Comparison of ENCODE assay signal across 12 cellular contexts in genomic region chr14:103540816-103541493, GRCh38. TPM values are rescaled to one million over a fixed set of nuclear protein-coding genes. Genes with fewer than 3 reads are reported as not detected.
DNase-seq lines count a peak whose midpoint lies in the region; ATAC-seq, FAIRE-seq and TF ChIP-seq lines count a peak whose summit lies in the region.
"Had no signal": no experiment of that assay in that cellular context is flagged by ENCODE, and none has a peak within 500 bp of the region (broad histone marks: within the 10 kb centered on the region; RNA-seq: fewer than 3 reads in every experiment).

No MANE protein-coding gene starts in this region.

- no peak for TF ChIP-seq RAD21 in H1 (IDR thresholded peaks at IDR 0.05 in 1 of 2, conservative IDR thresholded peaks at IDR 0.05 in 1 of 2; ENCODE audit: low read depth in 2 of 2, low read length in 2 of 2)

- no peak overlapping the region for H3K4me3 Mint-ChIP-seq in activated CD8-positive, alpha-beta T cell treated with anti-CD3 and anti-CD28 coated beads, Interleukin-2, amount 10 ng/mL, durations not matched to agents 7 days and 5 days
- H3K4me3 Mint-ChIP-seq: activated naive CD8-positive, alpha-beta T cell had no signal

- H3K27me3 ChIP-seq in RWPE2 (ENCODE audit: insufficient read depth, poor library complexity, severe bottlenecking), result no peaks in the 10 kb centered on the region
- no peaks in the 10 kb centered on the region; a peak in 2 of 7 replicates for H3K27me3 ChIP-seq in H1 (replicated peaks in 1 of 4; ENCODE audit: control insufficient read depth in 3 of 4, extremely low read depth in 1 of 4, insufficient read depth in 3 of 4, low read length in 3 of 4)
- H3K27me3 ChIP-seq in mucosa of stomach (ENCODE audit: control insufficient read depth, insufficient read depth, low read length), result peaks cover 20% of the 10 kb centered on the region
- H3K27me3 ChIP-seq in thyroid gland, result no peaks in the 10 kb centered on the region
- H3K27me3 ChIP-seq: right lobe of liver had no signal

- TF ChIP-seq CTCF in RWPE2 (IDR thresholded peaks at IDR 0.05; ENCODE audit: poor library complexity, severe bottlenecking) (no peak), H1 (IDR thresholded peaks at IDR 0.05; ENCODE audit: control extremely low read depth in 1 of 3, insufficient read depth in 1 of 3, low read depth in 1 of 3, low read length in 3 of 3) (no peak), thyroid gland (IDR thresholded peaks at IDR 0.05) (no peak), foreskin fibroblast (IDR thresholded peaks at IDR 0.05; ENCODE audit: low read depth, low read length) (no peak)

- POLR2A ChIA-PET in H1 (lab: Charles Lee; ENCODE audit: partially characterized antibody), result interaction anchor here (1.1 to 29.8 kb wide), 9 partner anchors 9 to 31 kb away, joined by 3 to 844 read pairs (median 13); partner anchors contain the start of genes BAG5, CKB, COA8 and TRMT61A
- POLR2A ChIA-PET in activated CD8-positive, alpha-beta T cell treated with anti-CD3 and anti-CD28 coated beads, Interleukin-2, amount 10 ng/mL, durations not matched to agents 7 days and 5 days (lab: Charles Lee), result no interaction called here

- no peaks in the 10 kb centered on the region for H3K27me3 Mint-ChIP-seq in activated CD8-positive, alpha-beta T cell treated with anti-CD3 and anti-CD28 coated beads, Interleukin-2, amount 10 ng/mL, durations not matched to agents 7 days and 5 days (ENCODE audit: low read depth)
- H3K27me3 Mint-ChIP-seq: activated naive CD8-positive, alpha-beta T cell had no signal

- H3K4me1 Mint-ChIP-seq in activated CD8-positive, alpha-beta T cell treated with anti-CD3 and anti-CD28 coated beads, Interleukin-2, amount 10 ng/mL, durations not matched to agents 7 days and 5 days (ENCODE audit: low read depth), result no peaks in the 10 kb centered on the region

- 0 out of 2 replicates have a peak overlapping the region, but pooled peaks have one; percentile 97 for H2BK5ac ChIP-seq in H1 (ENCODE audit: low read depth, low read length)

- H3K56ac ChIP-seq in H1 (replicated peaks; ENCODE audit: insufficient read length, low read depth, low read length), result no peak overlapping the region

- CTCF ChIA-PET in H1 (lab: Charles Lee; ENCODE audit: partially characterized antibody), result interaction anchor here (1.1 to 28.8 kb wide), 7 partner anchors 8 to 436 kb away, joined by 4 to 921 read pairs (median 8); partner anchors contain the start of genes CKB and TRMT61A
- CTCF ChIA-PET in activated CD8-positive, alpha-beta T cell treated with anti-CD3 and anti-CD28 coated beads, Interleukin-2, amount 10 ng/mL, durations not matched to agents 7 days and 5 days (lab: Charles Lee), result no interaction called here

- no peaks in the 10 kb centered on the region for H3K79me1 ChIP-seq in H1 (ENCODE audit: low read depth, low read length)

- peak; percentile 19 for ATAC-seq in RWPE2 (ENCODE audit: low read depth)
- ATAC-seq in HG02759 (IDR thresholded peaks at IDR 0.05; ENCODE audit: unreplicated experiment), result no peak
- no peak for ATAC-seq in activated CD8-positive, alpha-beta T cell treated with anti-CD3 and anti-CD28 coated beads, Interleukin-2, amount 10 ng/mL, durations not matched to agents 7 days and 5 days
- ATAC-seq: right lobe of liver had no signal

- H3K9me3 Mint-ChIP-seq in activated CD8-positive, alpha-beta T cell treated with anti-CD3 and anti-CD28 coated beads, Interleukin-2, amount 10 ng/mL, durations not matched to agents 7 days and 5 days (ENCODE audit: insufficient read depth), result no peaks in the 10 kb centered on the region

- H3K4me1 ChIP-seq in RWPE2 (ENCODE audit: insufficient read depth, poor library complexity, severe bottlenecking), result peaks cover 29% of the 10 kb centered on the region
- peaks cover 0 to 31% (median 28%) of the 10 kb centered on the region in 4 experiments; a peak in 6 of 7 replicates for H3K4me1 ChIP-seq in H1 (replicated peaks in 1 of 4; ENCODE audit: control insufficient read depth in 3 of 4, insufficient read depth in 4 of 4, low read length in 3 of 4)
- peaks cover 63% of the 10 kb centered on the region for H3K4me1 ChIP-seq in mucosa of stomach (ENCODE audit: control insufficient read depth, insufficient read depth, low read length)
- peaks cover 42 to 65% of the 10 kb centered on the region in 2 donors for H3K4me1 ChIP-seq in thyroid gland
- H3K4me1 ChIP-seq: right lobe of liver had no signal

- H4K5ac ChIP-seq in H1 (ENCODE audit: insufficient read length, low read depth, low read length), result peak overlapping the region; percentile 83

- H3K23me2 ChIP-seq in H1 (ENCODE audit: low read depth, low read length), result no peaks in the 10 kb centered on the region

- no peak for FAIRE-seq in H1 (lab: Jason Lieb, UNC)

- H4K20me1 ChIP-seq in H1 (replicated peaks in 1 of 2; ENCODE audit: control insufficient read depth in 1 of 2, insufficient read depth in 2 of 2, low read length in 2 of 2), result peaks cover 0 to 13% of the 10 kb centered on the region in 2 experiments

- no peak overlapping the region for H3K23ac ChIP-seq in H1 (ENCODE audit: insufficient read length)

- H4K91ac ChIP-seq in H1 (replicated peaks; ENCODE audit: insufficient read length, low read length), result no peak overlapping the region

- no peak overlapping the region for H3K27ac Mint-ChIP-seq in activated CD8-positive, alpha-beta T cell treated with anti-CD3 and anti-CD28 coated beads, Interleukin-2, amount 10 ng/mL, durations not matched to agents 7 days and 5 days
- H3K27ac Mint-ChIP-seq: activated naive CD8-positive, alpha-beta T cell had no signal

- peak overlapping the region; percentile 94 for H3K27ac ChIP-seq in RWPE2 (ENCODE audit: poor library complexity, severe bottlenecking)
- H3K27ac ChIP-seq in H1 (ENCODE audit: low read depth, low read length), result no peak overlapping the region; the same call in 1 of the 2 replicates
- peak overlapping the region; percentile 20 to 78 (median 71) for H3K27ac ChIP-seq in thyroid gland
- H3K27ac ChIP-seq: right lobe of liver had no signal

- no peak overlapping the region for H3K14ac ChIP-seq in H1 (ENCODE audit: insufficient read length)

- H3K4me3 ChIP-seq in RWPE2 (ENCODE audit: severe bottlenecking) (no peak overlapping the region), H1 (ENCODE audit: extremely low read depth in 1 of 4, insufficient read depth in 2 of 4, low read depth in 3 of 4, low read length in 4 of 4) (no peak overlapping the region), mucosa of stomach (ENCODE audit: low read length) (no peak overlapping the region), thyroid gland (replicated peaks in 1 of 3) (no peak overlapping the region), foreskin fibroblast (ENCODE audit: low read depth in 1 of 2, low read length in 2 of 2) (no peak overlapping the region)
- H3K4me3 ChIP-seq: right lobe of liver had no signal

- 0 out of 2 replicates have a peak overlapping the region, but pooled peaks have one; percentile 80 for H2BK20ac ChIP-seq in H1 (ENCODE audit: low read length)

- H2AK5ac ChIP-seq in H1 (ENCODE audit: low read depth, low read length), result no peak overlapping the region

- peak overlapping the region; percentile 88; the same call in 1 of the 2 replicates for H2BK15ac ChIP-seq in H1 (ENCODE audit: low read length)

- intact Hi-C loops in thyroid gland (cut with DNase I), result no loop called here

- H3K4me2 ChIP-seq in H1 (ENCODE audit: insufficient read depth in 1 of 2, low read depth in 2 of 2, low read length in 2 of 2), result no peak overlapping the region

- WGBS in H1 (ENCODE audit: extremely low coverage in 1 of 2, insufficient coverage in 1 of 2, insufficient read length in 1 of 2, insufficient replicate concordance in 2 of 2, low coverage in 1 of 2, low lambda C conversion rate in 2 of 2, missing lambda C conversion rate in 1 of 2), 2 experiments, result 81% methylated on average over 14 of the region's 14 CpGs; no CpG with 5 or more reads in 1 of the 2 experiments
- 45 to 60% methylated on average over 4 to 8 of the region's 14 CpGs for WGBS in thyroid gland, 2 donors

- no peak overlapping the region for H2AFZ ChIP-seq in H1 (ENCODE audit: low read length)

- peak overlapping the region; percentile 99; the same call in 1 of the 2 replicates for H2BK12ac ChIP-seq in H1 (ENCODE audit: low read depth, low read length)

- H3K36me3 ChIP-seq in RWPE2 (ENCODE audit: low read depth) (no peaks in the 10 kb centered on the region), H1 (ENCODE audit: control insufficient read depth in 2 of 4, insufficient read depth in 4 of 4, low read length in 3 of 4) (no peaks in the 10 kb centered on the region), mucosa of stomach (ENCODE audit: control insufficient read depth, insufficient read depth, low read length) (no peaks in the 10 kb centered on the region), thyroid gland (no peaks in the 10 kb centered on the region)
- H3K36me3 ChIP-seq: right lobe of liver had no signal

- no peak for TF ChIP-seq EP300 in H1 (IDR thresholded peaks at IDR 0.05; ENCODE audit: borderline replicate concordance in 1 of 2, low read depth in 2 of 2, low read length in 2 of 2)

- H3K36me3 Mint-ChIP-seq in activated CD8-positive, alpha-beta T cell treated with anti-CD3 and anti-CD28 coated beads, Interleukin-2, amount 10 ng/mL, durations not matched to agents 7 days and 5 days (ENCODE audit: low read depth), result no peaks in the 10 kb centered on the region
- H3K36me3 Mint-ChIP-seq: activated naive CD8-positive, alpha-beta T cell had no signal

- peak overlapping the region; percentile 62; the same call in 1 of the 2 replicates for H4K8ac ChIP-seq in H1 (ENCODE audit: extremely low read depth, insufficient read depth, low read length)

- DNase-seq in RWPE2 (ENCODE audit: low spot score) (no peak), H1 (ENCODE audit: low read depth in 1 of 2, low spot score in 2 of 2) (no peak), thyroid gland (no peak), foreskin fibroblast (no peak), mucosa of gallbladder (ENCODE audit: low spot score) (no peak)
- DNase-seq in activated CD8-positive, alpha-beta T cell treated with anti-CD3 and anti-CD28 coated beads, Interleukin-2, amount 10 ng/mL, durations not matched to agents 7 days and 5 days, result no peak
- DNase-seq: activated CD4-positive, alpha-beta T cell treated with anti-CD3 and anti-CD28 coated beads for 48 hours; NCI-H446 had no signal

- no peaks in the 10 kb centered on the region for H3K79me2 ChIP-seq in H1 (ENCODE audit: control insufficient read depth in 1 of 2, insufficient read depth in 2 of 2, low read length in 2 of 2)

- H3K9me3 ChIP-seq in RWPE2 (ENCODE audit: severe bottlenecking), result no peaks in the 10 kb centered on the region
- no peaks in the 10 kb centered on the region for H3K9me3 ChIP-seq in H1 (ENCODE audit: insufficient read depth in 2 of 2, low read depth in 1 of 2, low read length in 1 of 2)
- H3K9me3 ChIP-seq in mucosa of stomach (ENCODE audit: control insufficient read depth, low read length), result no peaks in the 10 kb centered on the region
- H3K9me3 ChIP-seq in thyroid gland, result no peaks in the 10 kb centered on the region
- H3K9me3 ChIP-seq: right lobe of liver had no signal

- no peak overlapping the region for H3K9ac ChIP-seq in H1 (replicated peaks in 1 of 4; ENCODE audit: extremely low read depth in 1 of 4, low read depth in 3 of 4, low read length in 3 of 4)
- H3K9ac ChIP-seq in mucosa of stomach (ENCODE audit: low read length), result peak overlapping the region; percentile 47

- peak overlapping the region; percentile 99 for H3K18ac ChIP-seq in H1 (ENCODE audit: extremely low read depth, low read length)

- no peak for TF ChIP-seq POLR2A in H1 (IDR thresholded peaks at IDR 0.05; ENCODE audit: control extremely low read depth in 1 of 2, low read depth in 2 of 2, low read length in 2 of 2)
- TF ChIP-seq POLR2A in thyroid gland (IDR thresholded peaks at IDR 0.05), result no peak

- no peak overlapping the region for H2BK120ac ChIP-seq in H1 (replicated peaks; ENCODE audit: low read depth, low read length)

- H3K4ac ChIP-seq in H1 (replicated peaks; ENCODE audit: insufficient read length, low read depth, low read length), result peak overlapping the region; percentile 69

RNA-seq across cellular contexts. Expression of gene TRMT61A, which starts 12.0 kb away (rescaled TPM):
- total RNA-seq in H1 (2021; fragmentation: NEBNext Ultra II Directional; extraction: Animal tissue kit (Norgen Biotek cat#: 25700)), result 15.1 and 15.8 TPM in 2 replicates
- polyA plus RNA-seq in H1 (2011; rRNA removed), result 19.0 and 29.7 TPM in 2 replicates
- polyA plus RNA-seq in H1 (2011; cell fraction: cytosol; rRNA removed), result 23.3 TPM
- polyA plus RNA-seq in H1 (2011; cell fraction: nucleus; rRNA removed), result 44.0 TPM
- polyA plus RNA-seq in H1 (2012, experiment 1 of 2), result 9.2 to 14.2 TPM (median 13.8 TPM) in 4 replicates
- polyA plus RNA-seq in H1 (2012, experiment 2 of 2), result 11.3 TPM
- polyA plus RNA-seq in H1 (2013, experiment 1 of 2), result 6.8 TPM
- 6.6 TPM for polyA plus RNA-seq in H1 (2013, experiment 2 of 2)
- polyA minus RNA-seq in H1 (2011; rRNA and poly(A)+ RNA removed), result 6.4 and 6.9 TPM in 2 replicates
- polyA minus RNA-seq in H1 (2011; cell fraction: cytosol; rRNA and poly(A)+ RNA removed), result 11.2 TPM
- 26.1 TPM for polyA minus RNA-seq in H1 (2011; cell fraction: nucleus; rRNA and poly(A)+ RNA removed)
- total RNA-seq in thyroid gland, result 10 to 100 TPM; 14.9 to 24.4 (median 21.3) TPM
- 1 to 10 TPM; 8.5 to 8.8 TPM for total RNA-seq in activated CD8-positive, alpha-beta T cell treated with anti-CD3 and anti-CD28 coated beads, Interleukin-2, amount 10 ng/mL, durations not matched to agents 7 days and 5 days
- total RNA-seq in mucosa of gallbladder, result 13.5 TPM

RNA-seq across cellular contexts. Expression of gene CKB, which starts 18.3 kb away (rescaled TPM):
- 538 and 572 TPM in 2 replicates for total RNA-seq in H1 (2021; fragmentation: NEBNext Ultra II Directional; extraction: Animal tissue kit (Norgen Biotek cat#: 25700))
- polyA plus RNA-seq in H1 (2011; rRNA removed), result 950 and 1,969 TPM in 2 replicates
- 828 TPM for polyA plus RNA-seq in H1 (2011; cell fraction: cytosol; rRNA removed)
- polyA plus RNA-seq in H1 (2011; cell fraction: nucleus; rRNA removed), result 1,943 TPM
- polyA plus RNA-seq in H1 (2012, experiment 1 of 2), result 757 to 990 TPM (median 908 TPM) in 4 replicates
- 939 TPM for polyA plus RNA-seq in H1 (2012, experiment 2 of 2)
- 514 TPM for polyA plus RNA-seq in H1 (2013, experiment 1 of 2)
- 503 TPM for polyA plus RNA-seq in H1 (2013, experiment 2 of 2)
- polyA minus RNA-seq in H1 (2011; rRNA and poly(A)+ RNA removed), result 153 and 156 TPM in 2 replicates
- 356 TPM for polyA minus RNA-seq in H1 (2011; cell fraction: cytosol; rRNA and poly(A)+ RNA removed)
- polyA minus RNA-seq in H1 (2011; cell fraction: nucleus; rRNA and poly(A)+ RNA removed), result 378 TPM
- total RNA-seq in thyroid gland, result 100 to 1,000 TPM; 190 to 373 (median 266) TPM
- 1 to 10 TPM; 2.2 to 2.7 TPM for total RNA-seq in activated CD8-positive, alpha-beta T cell treated with anti-CD3 and anti-CD28 coated beads, Interleukin-2, amount 10 ng/mL, durations not matched to agents 7 days and 5 days
- 424 TPM for total RNA-seq in mucosa of gallbladder

RNA-seq across cellular contexts. Expression of gene BAG5, which starts 21.5 kb away (rescaled TPM):
- 29.2 and 29.5 TPM in 2 replicates for total RNA-seq in H1 (2021; fragmentation: NEBNext Ultra II Directional; extraction: Animal tissue kit (Norgen Biotek cat#: 25700))
- polyA plus RNA-seq in H1 (2011; rRNA removed), result 5.9 and 7.4 TPM in 2 replicates
- 8.2 TPM for polyA plus RNA-seq in H1 (2011; cell fraction: cytosol; rRNA removed)
- polyA plus RNA-seq in H1 (2011; cell fraction: nucleus; rRNA removed), result 5.3 TPM
- polyA plus RNA-seq in H1 (2012, experiment 1 of 2), result 13.5 to 26.1 TPM (median 16.6 TPM) in 4 replicates
- 2.3 TPM for polyA plus RNA-seq in H1 (2012, experiment 2 of 2)
- 18.4 TPM for polyA plus RNA-seq in H1 (2013, experiment 1 of 2)
- 17.4 TPM for polyA plus RNA-seq in H1 (2013, experiment 2 of 2)
- polyA minus RNA-seq in H1 (2011; rRNA and poly(A)+ RNA removed), result 11.8 and 13.3 TPM in 2 replicates
- 13.7 TPM for polyA minus RNA-seq in H1 (2011; cell fraction: cytosol; rRNA and poly(A)+ RNA removed)
- 12.5 TPM for polyA minus RNA-seq in H1 (2011; cell fraction: nucleus; rRNA and poly(A)+ RNA removed)
- total RNA-seq in thyroid gland, result 10 to 100 TPM; 39.4 to 77.5 (median 44.4) TPM
- 10 to 100 TPM; 31.1 to 33.2 TPM for total RNA-seq in activated CD8-positive, alpha-beta T cell treated with anti-CD3 and anti-CD28 coated beads, Interleukin-2, amount 10 ng/mL, durations not matched to agents 7 days and 5 days
- total RNA-seq in mucosa of gallbladder, result 24.2 TPM

RNA-seq across cellular contexts. Expression of gene COA8, which starts 21.8 kb away (rescaled TPM):
- total RNA-seq in H1 (2021; fragmentation: NEBNext Ultra II Directional; extraction: Animal tissue kit (Norgen Biotek cat#: 25700)), result 35.0 and 35.5 TPM in 2 replicates
- 5.9 and 7.1 TPM in 2 replicates for polyA plus RNA-seq in H1 (2011; rRNA removed)
- polyA plus RNA-seq in H1 (2011; cell fraction: cytosol; rRNA removed), result 10.9 TPM
- 12.8 TPM for polyA plus RNA-seq in H1 (2011; cell fraction: nucleus; rRNA removed)
- 23.7 to 31.1 TPM (median 30.1 TPM) in 4 replicates for polyA plus RNA-seq in H1 (2012, experiment 1 of 2)
- polyA plus RNA-seq in H1 (2012, experiment 2 of 2), result 27.0 TPM
- 31.3 TPM for polyA plus RNA-seq in H1 (2013, experiment 1 of 2)
- 27.9 TPM for polyA plus RNA-seq in H1 (2013, experiment 2 of 2)
- polyA minus RNA-seq in H1 (2011; rRNA and poly(A)+ RNA removed), result 4.3 and 5.2 TPM in 2 replicates
- 8.7 TPM for polyA minus RNA-seq in H1 (2011; cell fraction: cytosol; rRNA and poly(A)+ RNA removed)
- polyA minus RNA-seq in H1 (2011; cell fraction: nucleus; rRNA and poly(A)+ RNA removed), result 18.8 TPM
- 10 to 100 TPM; 25.9 to 50.4 (median 33.6) TPM for total RNA-seq in thyroid gland
- total RNA-seq in activated CD8-positive, alpha-beta T cell treated with anti-CD3 and anti-CD28 coated beads, Interleukin-2, amount 10 ng/mL, durations not matched to agents 7 days and 5 days, result 10 to 100 TPM; 28.3 to 34.3 TPM
- 33.7 TPM for total RNA-seq in mucosa of gallbladder

Comparison
In these comparisons a context has a peak if more than half of its experiments do, and no peak if none do; other contexts are left out.
1. RNA of gene CKB, which starts 18.3 kb away (total RNA-seq): 538 to 572 TPM in H1, 424 TPM in mucosa of gallbladder (single experiment) and 190 to 373 TPM in thyroid gland; 2.2 to 2.7 TPM in activated CD8-positive, alpha-beta T cell treated with anti-CD3 and anti-CD28 coated beads, Interleukin-2, amount 10 ng/mL, durations not matched to agents 7 days and 5 days; every median in the first group is over 10 times any median in the second.